8 cellular contexts compared by ENCODE assay signal in the genomic region with DNA sequence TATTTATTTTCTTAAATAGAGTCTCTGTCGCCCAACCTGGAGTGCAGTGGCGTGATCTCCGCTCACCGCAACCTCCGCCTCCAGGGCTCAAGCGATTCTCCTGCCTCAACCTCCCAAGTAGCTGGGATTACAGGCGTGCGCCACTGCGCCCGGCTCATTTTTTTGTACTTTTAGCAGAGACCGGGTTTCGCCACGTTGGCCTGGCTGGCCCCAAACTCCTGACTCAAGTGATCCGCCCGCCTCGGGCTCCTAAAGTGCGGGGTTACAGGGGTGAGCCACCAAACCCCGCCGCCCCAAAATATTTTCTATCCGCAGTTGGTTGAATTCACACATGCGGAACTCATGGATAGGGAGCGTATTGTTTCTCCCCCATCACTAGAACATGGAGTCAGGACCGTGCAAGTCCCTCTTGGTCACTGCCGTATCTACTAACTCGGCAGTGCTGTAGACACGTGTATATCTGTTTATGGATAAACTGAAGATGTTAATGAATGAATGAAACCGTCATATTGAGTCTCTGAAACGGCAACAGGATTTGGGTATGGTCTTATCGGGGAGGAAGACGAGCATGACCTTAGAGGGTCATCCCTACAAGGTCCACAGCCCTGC. TPM values are rescaled to one million over a fixed set of nuclear protein-coding genes. Genes with fewer than 3 reads are reported as not detected.
A peak's percentile ranks its signal among the peaks of the same experiment; 100 is the strongest.
DNase-seq lines count a peak whose midpoint lies in the region; ATAC-seq, FAIRE-seq and TF ChIP-seq lines count a peak whose summit lies in the region.

No MANE protein-coding gene starts in this region.

- H3K4me3 ChIP-seq in A673 (ENCODE audit: low read depth, low read length, poor library complexity, severe bottlenecking), result peak overlapping the region; percentile 78
- H3K4me3 ChIP-seq in astrocyte of the spinal cord (ENCODE audit: low read depth, low read length), result peak overlapping the region; percentile 88
- H3K4me3 ChIP-seq in HepG2 (replicated peaks in 1 of 3; ENCODE audit: insufficient read depth in 1 of 3, low read depth in 2 of 3, low read length in 3 of 3), result peak overlapping the region; percentile 80 to 91 (median 90)

- TF ChIP-seq RAD21 in HepG2 (CRISPR knock-in tag; IDR thresholded peaks at IDR 0.05), result 0 out of 2 replicates have a peak, but pooled peaks have one; percentile 9

- peaks cover 39% of the 10 kb centered on the region for H3K4me1 Mint-ChIP-seq in type B pancreatic cell (ENCODE audit: unreplicated experiment)

- no peaks in the 10 kb centered on the region for H3K9me3 ChIP-seq in A673 (ENCODE audit: low read depth, low read length, poor library complexity, severe bottlenecking)
- no peaks in the 10 kb centered on the region for H3K9me3 ChIP-seq in HepG2 (ENCODE audit: low read length)

- peak overlapping the region; percentile 98 for H3K27ac Mint-ChIP-seq in type B pancreatic cell

- no peak for TF ChIP-seq POLR2A in HepG2 (IDR thresholded peaks at IDR 0.05; ENCODE audit: insufficient read depth in 1 of 2, low read depth in 2 of 2, low read length in 2 of 2)

- no peak for FAIRE-seq in HepG2 (lab: Jason Lieb, UNC)

- intact Hi-C loops in A673 (cut with micrococcal nuclease; ENCODE audit: unreplicated experiment) (loop anchor here (5.0 kb wide), 2 partner anchors 81 to 104 kb away; no protein-coding TSS in a partner anchor), HepG2 (cut with micrococcal nuclease; ENCODE audit: unreplicated experiment) (loop anchor here (10.0 kb wide), 2 partner anchors 202 to 842 kb away; no protein-coding TSS in a partner anchor)

- no peaks in the 10 kb centered on the region for H3K9me3 Mint-ChIP-seq in type B pancreatic cell

- TF ChIP-seq CTCF in A673 (conservative IDR thresholded peaks at IDR 0.05; ENCODE audit: low read depth, low read length) (no peak), astrocyte of the spinal cord (IDR thresholded peaks at IDR 0.05; ENCODE audit: low read depth, low read length) (no peak), HepG2 (CRISPR knock-in tag; IDR thresholded peaks at IDR 0.05) (no peak), type B pancreatic cell (conservative IDR thresholded peaks at IDR 0.05) (no peak)

- DNase-seq in A673 (ENCODE audit: low spot score), result no peak
- no peak for DNase-seq in astrocyte of the spinal cord (ENCODE audit: low read depth, low spot score)
- DNase-seq in HepG2 (ENCODE audit: low spot score), result peak; percentile 44
- no peak for DNase-seq in type B pancreatic cell (ENCODE audit: extremely low spot score, unreplicated experiment)
- no peak for DNase-seq in activated CD4-positive, alpha-beta T cell treated with anti-CD3 and anti-CD28 coated beads, Interleukin-2, amount 50 U/mL, for 4 hours

- H3K27ac ChIP-seq in A673 (ENCODE audit: low read depth, low read length, poor library complexity, severe bottlenecking) (peak overlapping the region; percentile 87), HepG2 (ENCODE audit: extremely low read length, insufficient read depth, low read length) (peak overlapping the region; percentile 85)

- H3K27me3 ChIP-seq in A673 (replicated peaks; ENCODE audit: insufficient read depth, low read depth, low read length, poor library complexity) (no peaks in the 10 kb centered on the region), HepG2 (ENCODE audit: control insufficient read depth in 1 of 2, insufficient read depth in 2 of 2, low read length in 2 of 2) (no peaks in the 10 kb centered on the region; a peak in 1 of 5 replicates)

- in situ Hi-C loops in astrocyte of the spinal cord (cut with HindIII; ENCODE audit: low sequenced_read_pairs) (no loop called here), HepG2 (cut with HindIII; ENCODE audit: extremely low pct_ligation_motif_present, low pct_unique_long_range_greater_than_20kb) (loop anchor here (5.0 to 25.0 kb wide), 3 partner anchors 109 to 1104 kb away; no protein-coding TSS in a partner anchor)

- H3K4me3 Mint-ChIP-seq in type B pancreatic cell, result peak overlapping the region; percentile 92

- peaks cover 77% of the 10 kb centered on the region for H3K79me2 ChIP-seq in HepG2 (ENCODE audit: insufficient read depth, low read length)

- H3K4me1 ChIP-seq in A673 (ENCODE audit: insufficient read depth, low read length, poor library complexity, severe bottlenecking), result peaks cover 45% of the 10 kb centered on the region
- H3K4me1 ChIP-seq in HepG2 (ENCODE audit: insufficient read depth, low read length), result peaks cover 71% of the 10 kb centered on the region

- ATAC-seq in HG02970 (IDR thresholded peaks at IDR 0.05; ENCODE audit: low FRiP score, unreplicated experiment), result peak; percentile 1
- ATAC-seq in HepG2, result peak; percentile 6
- ATAC-seq in GM18519 (IDR thresholded peaks at IDR 0.05; ENCODE audit: low FRiP score, unreplicated experiment), result no peak
- ATAC-seq in GM21529 (IDR thresholded peaks at IDR 0.05; ENCODE audit: unreplicated experiment), result no peak

- 40% methylated on average over 30 of the region's 30 CpGs for WGBS in HepG2 (ENCODE audit: low lambda C conversion rate)

- peak overlapping the region; percentile 92 for H3K9ac ChIP-seq in HepG2 (ENCODE audit: insufficient read depth, low read depth, low read length)

- no peak overlapping the region for H2AFZ ChIP-seq in HepG2 (ENCODE audit: low read length)

- H3K36me3 Mint-ChIP-seq in type B pancreatic cell, result peaks cover 10% of the 10 kb centered on the region

- H4K20me1 ChIP-seq in HepG2 (ENCODE audit: insufficient read depth, low read length), result peaks cover 9% of the 10 kb centered on the region

- TF ChIP-seq EP300 in HepG2 (IDR thresholded peaks at IDR 0.05; ENCODE audit: low read depth in 2 of 2, low read length in 2 of 2) (no peak), HepG2 (CRISPR knock-in tag; IDR thresholded peaks at IDR 0.05; ENCODE audit: borderline replicate concordance) (no peak)

- no peaks in the 10 kb centered on the region for H3K27me3 Mint-ChIP-seq in type B pancreatic cell

- POLR2A ChIA-PET in A673 (lab: Charles Lee; ENCODE audit: low non-redundant PET) (no interaction called here), HepG2 (lab: Yijun Ruan, JAX) (interaction anchor here (0.6 to 2.8 kb wide), 23 partner anchors 8 to 398 kb away, joined by 3 to 46 read pairs (median 10); a partner anchor contains a TSS)

- CTCF ChIA-PET in A673 (lab: Charles Lee) (no interaction called here), HepG2 (lab: Yijun Ruan, JAX; ENCODE audit: low intra/inter-chr PET ratio, low total read pairs) (no interaction called here)

- peak overlapping the region; percentile 80 for H3K4me2 ChIP-seq in HepG2 (ENCODE audit: low read depth, low read length)

- TSS peak; percentile 42 for BruUV-seq in A673 (replicated peaks; lab: Mats Ljungman, UMichigan)
- BruUV-seq in HepG2 (replicated peaks; lab: Mats Ljungman, UMichigan), result no TSS peak

- H3K36me3 ChIP-seq in A673 (ENCODE audit: insufficient read depth, low read length, poor library complexity, severe bottlenecking) (no peaks in the 10 kb centered on the region), HepG2 (replicated peaks in 1 of 2; ENCODE audit: control insufficient read depth in 1 of 2, insufficient read depth in 2 of 2, low read length in 2 of 2) (peaks cover 0 to 3% of the 10 kb centered on the region in 2 experiments; a peak in 1 of 5 replicates)

RNA-seq across cellular contexts. Expression of a gene that starts 0.9 kb away (rescaled TPM):
- 29.2 and 31.9 TPM in 2 replicates for total RNA-seq in A673 (2021)
- total RNA-seq in HepG2 (2016; rRNA removed; fragmentation: Illumina TruSeq; extraction: Trizol), result 26.7 and 44.8 TPM in 2 replicates
- 5.3 and 6.8 TPM in 2 replicates for total RNA-seq in HepG2 (2016; cell fraction: cytosol; rRNA removed; fragmentation: Illumina TruSeq; extraction: Trizol; ENCODE audit: low read depth)
- 25.8 and 43.2 TPM in 2 replicates for total RNA-seq in HepG2 (2016; cell fraction: insoluble cytoplasmic fraction; rRNA removed; fragmentation: Illumina TruSeq; extraction: Trizol)
- total RNA-seq in HepG2 (2016; cell fraction: membrane; rRNA removed; fragmentation: Illumina TruSeq; extraction: Trizol), result 38.7 and 41.1 TPM in 2 replicates
- total RNA-seq in HepG2 (2016; cell fraction: nucleus; rRNA removed; fragmentation: Illumina TruSeq; extraction: Trizol), result 19.6 and 20.4 TPM in 2 replicates
- polyA plus RNA-seq in HepG2 (2011; rRNA removed), result 29.7 and 34.5 TPM in 2 replicates
- 14.1 and 21.7 TPM in 2 replicates for polyA plus RNA-seq in HepG2 (2011; cell fraction: cytosol; rRNA removed)
- 10.6 and 13.5 TPM in 2 replicates for polyA plus RNA-seq in HepG2 (2011; cell fraction: nucleus; rRNA removed)
- polyA plus RNA-seq in HepG2 (2012), result 23.4 and 27.8 TPM in 2 replicates
- polyA plus RNA-seq in HepG2 (2016; cell fraction: cytosol; fragmentation: Illumina TruSeq; extraction: Trizol; ENCODE audit: low read depth), result 8.1 and 13.3 TPM in 2 replicates
- polyA plus RNA-seq in HepG2 (2016; cell fraction: insoluble cytoplasmic fraction; fragmentation: Illumina TruSeq; extraction: Trizol; ENCODE audit: low read depth), result 46.7 and 49.7 TPM in 2 replicates
- polyA plus RNA-seq in HepG2 (2016; cell fraction: membrane; fragmentation: Illumina TruSeq; extraction: Trizol; ENCODE audit: low read depth), result 27.1 and 37.0 TPM in 2 replicates
- 28.9 and 30.4 TPM in 2 replicates for polyA plus RNA-seq in HepG2 (2016; cell fraction: nucleus; fragmentation: Illumina TruSeq; extraction: Trizol; ENCODE audit: insufficient read depth, low read depth)
- 5.5 and 13.2 TPM in 2 replicates for polyA minus RNA-seq in HepG2 (2011; rRNA and poly(A)+ RNA removed; ENCODE audit: low replicate concordance)
- polyA minus RNA-seq in HepG2 (2011; cell fraction: cytosol; rRNA and poly(A)+ RNA removed), result 8.6 and 10.6 TPM in 2 replicates
- 13.6 and 26.7 TPM in 2 replicates for polyA minus RNA-seq in HepG2 (2011; cell fraction: nucleus; rRNA and poly(A)+ RNA removed)
- total RNA-seq in type B pancreatic cell (ENCODE audit: low replicate concordance), result 16.2 and 19.9 TPM in 2 replicates

RNA-seq across cellular contexts. Expression of a gene that starts 2.0 kb away (rescaled TPM):
- total RNA-seq in A673 (2021) (8.5 and 9.8 TPM in 2 replicates), HepG2 (2016; rRNA removed; fragmentation: Illumina TruSeq; extraction: Trizol) (7.3 and 9.5 TPM in 2 replicates), type B pancreatic cell (ENCODE audit: low replicate concordance) (6.6 and 8.5 TPM in 2 replicates)
- total RNA-seq in HepG2 (2016; cell fraction: cytosol; rRNA removed; fragmentation: Illumina TruSeq; extraction: Trizol; ENCODE audit: low read depth), result 0.81 and 0.97 TPM in 2 replicates
- total RNA-seq in HepG2 (2016; cell fraction: insoluble cytoplasmic fraction; rRNA removed; fragmentation: Illumina TruSeq; extraction: Trizol), result 6.8 and 8.5 TPM in 2 replicates
- 3.8 and 4.3 TPM in 2 replicates for total RNA-seq in HepG2 (2016; cell fraction: membrane; rRNA removed; fragmentation: Illumina TruSeq; extraction: Trizol)
- total RNA-seq in HepG2 (2016; cell fraction: nucleus; rRNA removed; fragmentation: Illumina TruSeq; extraction: Trizol), result 9.5 and 10.9 TPM in 2 replicates
- polyA plus RNA-seq in HepG2 (2011; rRNA removed), result 3.1 and 3.6 TPM in 2 replicates
- 1.6 and 1.8 TPM in 2 replicates for polyA plus RNA-seq in HepG2 (2011; cell fraction: cytosol; rRNA removed)
- 5.5 and 5.7 TPM in 2 replicates for polyA plus RNA-seq in HepG2 (2011; cell fraction: nucleus; rRNA removed)
- polyA plus RNA-seq in HepG2 (2012), result 2.5 and 3.1 TPM in 2 replicates
- polyA plus RNA-seq in HepG2 (2016; cell fraction: cytosol; fragmentation: Illumina TruSeq; extraction: Trizol; ENCODE audit: low read depth), result 0.32 and 0.38 TPM in 2 replicates
- polyA plus RNA-seq in HepG2 (2016; cell fraction: insoluble cytoplasmic fraction; fragmentation: Illumina TruSeq; extraction: Trizol; ENCODE audit: low read depth), result 4.0 TPM in 2 replicates
- 1.1 and 1.2 TPM in 2 replicates for polyA plus RNA-seq in HepG2 (2016; cell fraction: membrane; fragmentation: Illumina TruSeq; extraction: Trizol; ENCODE audit: low read depth)
- polyA plus RNA-seq in HepG2 (2016; cell fraction: nucleus; fragmentation: Illumina TruSeq; extraction: Trizol; ENCODE audit: insufficient read depth, low read depth), result 9.4 and 10.0 TPM in 2 replicates
- 4.8 and 8.5 TPM in 2 replicates for polyA minus RNA-seq in HepG2 (2011; rRNA and poly(A)+ RNA removed; ENCODE audit: low replicate concordance)
- 7.0 and 7.6 TPM in 2 replicates for polyA minus RNA-seq in HepG2 (2011; cell fraction: cytosol; rRNA and poly(A)+ RNA removed)
- polyA minus RNA-seq in HepG2 (2011; cell fraction: nucleus; rRNA and poly(A)+ RNA removed), result 17.0 and 21.4 TPM in 2 replicates

Comparison
In these comparisons a context has a peak if more than half of its experiments do, and no peak if none do; other contexts are left out.
1. ATAC-seq: peak in HG02970 (single experiment) and HepG2 (single experiment); none in GM18519 (single experiment) and GM21529 (single experiment).
2. Peak in every context shown above with its lines, with median percentiles within 50 percentile points of each other: H3K4me3 ChIP-seq.